ENCODE assay signal across 8 cellular contexts in genomic region chr2:201194097-201194496, GRCh38. TPM values are rescaled to one million over a fixed set of nuclear protein-coding genes. Genes with fewer than 3 reads are reported as not detected.
DNase-seq lines count a peak whose midpoint lies in the region; ATAC-seq and TF ChIP-seq lines count a peak whose summit lies in the region.

No MANE protein-coding gene starts in this region.

- ATAC-seq in GM19023 (IDR thresholded peaks at IDR 0.05; ENCODE audit: unreplicated experiment) (peak; percentile 95), HG02759 (IDR thresholded peaks at IDR 0.05; ENCODE audit: unreplicated experiment) (peak; percentile 89), natural killer cell (peak; percentile 72 to 82 (median 75))

- H3K27me3 Mint-ChIP-seq in natural killer cell (ENCODE audit: low read depth in 2 of 2): no peaks in the 10 kb centered on the region

- no peak for TF ChIP-seq CTCF in natural killer cell (IDR thresholded peaks at IDR 0.05)

- H3K27ac Mint-ChIP-seq in natural killer cell: peak overlapping the region; percentile 97 to 98

- peaks cover 17% of the 10 kb centered on the region for H3K36me3 Mint-ChIP-seq in natural killer cell

- intact Hi-C loops in natural killer cell (cut with micrococcal nuclease): loop anchor here (1.0 to 5.0 kb wide), 2 partner anchors 10 to 68 kb away; partner anchors contain the start of gene CASP8

- peaks cover 70 to 73% of the 10 kb centered on the region in 2 donors for H3K4me1 Mint-ChIP-seq in natural killer cell

- peak; percentile 86 for DNase-seq in NOMO-1 treated with DMSO at 0.1 percent for 48 hours (lab: John Stamatoyannopoulos, UW; ENCODE audit: unreplicated experiment)
- DNase-seq in natural killer cell: no peak
- no peak for DNase-seq in HuH-7 (ENCODE audit: low spot score)
- no peak for DNase-seq in DMS53 (lab: John Stamatoyannopoulos, UW)
- no peak for DNase-seq in kidney glomerular epithelial cell (lab: John Stamatoyannopoulos, UW)
- DNase-seq in SKM-1 (lab: John Stamatoyannopoulos, UW; ENCODE audit: unreplicated experiment): no peak

- peak overlapping the region; percentile 90 for H3K4me3 Mint-ChIP-seq in natural killer cell

- H3K9me3 Mint-ChIP-seq in natural killer cell: no peaks in the 10 kb centered on the region

RNA-seq across cellular contexts. Expression of gene CASP10, which starts 11.2 kb away (rescaled TPM):
- total RNA-seq in natural killer cell: 100 to 1,000 TPM in 1 of 3 donors, 10 to 100 TPM in 2; 67.4 to 101 (median 75.3) TPM
